ENCODE assay signal across 33 cellular contexts in the genomic region with DNA sequence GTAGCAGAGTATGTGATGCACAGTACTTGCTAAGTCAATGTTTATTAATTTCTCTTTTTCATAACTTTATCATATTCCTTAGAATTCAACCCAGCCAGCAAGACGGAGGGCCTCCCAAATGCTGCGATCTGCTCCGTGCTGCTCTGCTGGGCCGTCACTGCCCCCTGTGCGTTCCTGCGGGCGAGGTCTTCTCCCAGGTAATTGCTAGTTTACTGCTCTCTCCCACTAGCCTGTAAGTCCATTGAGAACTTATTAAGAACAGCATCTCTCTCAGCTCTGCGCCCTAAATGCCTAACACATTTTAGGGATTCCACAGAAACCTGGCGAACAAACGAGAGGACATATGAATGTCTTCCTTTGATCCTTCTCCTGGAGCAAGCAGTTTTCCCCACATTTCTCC.
"Had no signal": no experiment of that assay in that cellular context is flagged by ENCODE, and none has a peak within 500 bp of the region (broad histone marks: within the 10 kb centered on the region; RNA-seq: fewer than 3 reads in every experiment).

No MANE protein-coding gene starts in this region.

- H3K27me3 Mint-ChIP-seq: activated B cell treated with CpG ODN at 0.5 μM for 24 hours; activated CD8-positive, alpha-beta T cell treated with anti-CD3 and anti-CD28 coated beads for 36 hours; activated T-helper 17 cell treated with anti-CD3 and anti-CD28 coated beads, Interleukin-2, amount 50 U/mL, for 72 hours; central memory CD8-positive, alpha-beta T cell; effector memory CD8-positive, alpha-beta T cell; T-helper 17 cell had no signal

- H3K9me3 Mint-ChIP-seq: activated B cell treated with CpG ODN at 0.5 μM for 24 hours; activated CD8-positive, alpha-beta T cell treated with anti-CD3 and anti-CD28 coated beads for 36 hours; T-helper 2 cell treated with Interferon-gamma antibody and Interleukin-4, amounts not matched to agents 5 μg/mL and 100 μg/mL, for 36 hours had no signal

- H3K4me1 Mint-ChIP-seq: activated B cell treated with CpG ODN at 0.5 μM for 24 hours; activated T-helper 17 cell treated with anti-CD3 and anti-CD28 coated beads, Interleukin-2, amount 50 U/mL, for 72 hours; central memory CD8-positive, alpha-beta T cell; T-helper 17 cell had no signal

- H3K36me3 Mint-ChIP-seq: activated naive CD8-positive, alpha-beta T cell had no signal

- H3K4me3 Mint-ChIP-seq: activated B cell treated with CpG ODN at 0.5 μM for 24 hours; activated CD8-positive, alpha-beta T cell treated with anti-CD3 and anti-CD28 coated beads for 36 hours; activated naive CD8-positive, alpha-beta T cell; activated T-cell treated with anti-CD3 and anti-CD28 coated beads, Interleukin-2, amount 50 U/mL, for 4 hours; activated T-helper 17 cell treated with anti-CD3 and anti-CD28 coated beads, Interleukin-2, amount 50 U/mL, for 72 hours; central memory CD8-positive, alpha-beta T cell; effector memory CD8-positive, alpha-beta T cell; T-helper 17 cell; T-helper 2 cell treated with Interferon-gamma antibody and Interleukin-4, amounts not matched to agents 5 μg/mL and 100 μg/mL, for 36 hours had no signal

- H3K27ac Mint-ChIP-seq: activated B cell treated with CpG ODN at 0.5 μM for 24 hours; activated CD8-positive, alpha-beta T cell treated with anti-CD3 and anti-CD28 coated beads for 36 hours; activated naive CD8-positive, alpha-beta T cell; activated T-helper 17 cell treated with anti-CD3 and anti-CD28 coated beads, Interleukin-2, amount 50 U/mL, for 72 hours; effector memory CD8-positive, alpha-beta T cell; T-helper 17 cell; T-helper 2 cell treated with Interferon-gamma antibody and Interleukin-4, amounts not matched to agents 5 μg/mL and 100 μg/mL, for 36 hours had no signal

- H3K36me3 ChIP-seq: brain microvascular endothelial cell, WERI-Rb-1 had no signal

- H3K27me3 ChIP-seq: brain microvascular endothelial cell had no signal

- DNase-seq: activated B cell treated with CpG ODN at 0.5 μM for 24 hours; activated CD4-positive, alpha-beta T cell treated with anti-CD3 and anti-CD28 coated beads for 48 hours; activated CD4-positive, alpha-beta T cell treated with anti-CD3 and anti-CD28 coated beads, Interleukin-2, amount 50 U/mL, for 1 hour; activated CD4-positive, alpha-beta T cell treated with anti-CD3 and anti-CD28 coated beads, Interleukin-2, amount 50 U/mL, for 48 hours; activated CD8-positive, alpha-beta memory T cell treated with anti-CD3 and anti-CD28 coated beads for 24 hours; activated CD8-positive, alpha-beta T cell treated with anti-CD3 and anti-CD28 coated beads for 36 hours; activated effector memory CD4-positive, alpha-beta T cell treated with Interleukin-2 at 50 U/mL for 16 hours; activated gamma-delta T cell treated with Interleukin-2 at 50 U/mL for 16 hours; activated naive CD4-positive, alpha-beta T cell treated with anti-CD3 and anti-CD28 coated beads, Interleukin-2, amount 50 U/mL, for 16 hours; activated naive CD4-positive, alpha-beta T cell treated with Interleukin-2 at 50 U/mL for 16 hours; activated T-cell treated with anti-CD3 and anti-CD28 coated beads, Interleukin-2, amount 50 U/mL, for 4 hours; amniotic stem cell; anterior cingulate cortex; brain microvascular endothelial cell; cortex of kidney; dermis blood vessel endothelial cell; effector CD4-positive, alpha-beta T cell; effector memory CD8-positive, alpha-beta T cell; foreskin fibroblast; head of caudate nucleus; T-helper 1 cell; T-helper 17 cell; T1000; WERI-Rb-1 had no signal

- H3K27ac ChIP-seq: brain microvascular endothelial cell, epithelial cell of prostate, WERI-Rb-1 had no signal

- FAIRE-seq: astrocyte, bronchial epithelial cell, colon, frontal cortex had no signal
